Comparison of ENCODE assay signal across 22 cellular contexts in the genomic region with DNA sequence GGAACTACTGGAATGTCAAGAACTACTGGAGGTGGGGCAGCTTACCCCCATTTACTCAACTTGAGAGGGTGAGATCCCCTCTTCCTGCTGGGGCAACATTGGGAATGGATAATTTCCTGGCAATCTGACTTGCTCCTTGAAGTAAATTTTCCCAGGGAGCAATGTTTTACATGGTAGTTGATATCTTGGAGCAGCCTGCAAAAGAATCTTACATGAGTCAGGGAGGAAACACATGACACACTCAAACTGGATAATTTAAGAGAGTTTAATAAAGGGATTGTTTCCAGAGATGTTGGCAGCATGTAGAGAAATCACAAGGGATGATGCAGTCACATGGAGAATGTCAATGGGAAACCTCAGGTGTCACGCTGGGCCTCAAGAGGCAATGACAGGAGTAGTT.
A peak's percentile ranks its signal among the peaks of the same experiment; 100 is the strongest.
DNase-seq lines count a peak whose midpoint lies in the region; ATAC-seq, FAIRE-seq and TF ChIP-seq lines count a peak whose summit lies in the region.
"Had no signal": no experiment of that assay in that cellular context is flagged by ENCODE, and none has a peak within 500 bp of the region (broad histone marks: within the 10 kb centered on the region; RNA-seq: fewer than 3 reads in every experiment).

No MANE protein-coding gene starts in this region.

- TF ChIP-seq POLR2A in uterus (IDR thresholded peaks at IDR 0.05): no peak

- H3K79me2 ChIP-seq in astrocyte (ENCODE audit: insufficient read depth, low read length): no peaks in the 10 kb centered on the region
- no peaks in the 10 kb centered on the region for H3K79me2 ChIP-seq in hepatocyte

- H3K4me1 Mint-ChIP-seq in astrocyte (ENCODE audit: low read depth, unreplicated experiment): peaks cover 15% of the 10 kb centered on the region

- TF ChIP-seq CTCF in left ventricle myocardium inferior (IDR thresholded peaks at IDR 0.05; ENCODE audit: borderline replicate concordance) (no peak), heart right ventricle (IDR thresholded peaks at IDR 0.05) (no peak), astrocyte (IDR thresholded peaks at IDR 0.05; ENCODE audit: insufficient read depth, low read depth, low read length) (no peak), hepatocyte (IDR thresholded peaks at IDR 0.05; ENCODE audit: poor library complexity) (no peak), uterus (IDR thresholded peaks at IDR 0.05) (no peak)

- H4K20me1 ChIP-seq in astrocyte (ENCODE audit: insufficient read depth, low read length): no peaks in the 10 kb centered on the region
- no peaks in the 10 kb centered on the region for H4K20me1 ChIP-seq in hepatocyte (ENCODE audit: insufficient read depth, poor library complexity, severe bottlenecking)

- H3K9me3 ChIP-seq in left ventricle myocardium inferior (replicated peaks) (no peaks in the 10 kb centered on the region), heart right ventricle (no peaks in the 10 kb centered on the region), astrocyte (ENCODE audit: insufficient read depth, low read depth, low read length) (no peaks in the 10 kb centered on the region), hepatocyte (ENCODE audit: low read depth) (no peaks in the 10 kb centered on the region), uterus (no peaks in the 10 kb centered on the region)
- H3K9me3 ChIP-seq: neutrophil, tibial nerve had no signal

- H3K4me2 ChIP-seq in astrocyte (ENCODE audit: low read length) (peak overlapping the region; percentile 26), hepatocyte (no peak overlapping the region)
- H3K4me2 ChIP-seq: smooth muscle cell had no signal

- no peaks in the 10 kb centered on the region for H3K27me3 ChIP-seq in left ventricle myocardium inferior (ENCODE audit: low read depth)
- H3K27me3 ChIP-seq in heart right ventricle: no peaks in the 10 kb centered on the region
- no peaks in the 10 kb centered on the region for H3K27me3 ChIP-seq in astrocyte (ENCODE audit: insufficient read depth, low read length)
- H3K27me3 ChIP-seq in hepatocyte: no peaks in the 10 kb centered on the region
- no peaks in the 10 kb centered on the region for H3K27me3 ChIP-seq in uterus
- H3K27me3 ChIP-seq: neutrophil, tibial nerve had no signal

- FAIRE-seq in astrocyte (lab: Jason Lieb, UNC): peak; percentile 66
- FAIRE-seq: A204.1, G401.6 had no signal

- H3K9me2 ChIP-seq in hepatocyte (replicated peaks; ENCODE audit: insufficient read depth): no peaks in the 10 kb centered on the region

- peaks cover 5% of the 10 kb centered on the region for H3K27me3 Mint-ChIP-seq in astrocyte (ENCODE audit: low read depth, unreplicated experiment)

- H2AFZ ChIP-seq in astrocyte (ENCODE audit: low read depth, low read length): no peak overlapping the region
- H2AFZ ChIP-seq in hepatocyte: no peak overlapping the region

- 83 to 84% methylated on average over 1 of the region's 1 CpG for WGBS in heart right ventricle, 2 donors
- 90% methylated on average over 1 of the region's 1 CpG for WGBS in hepatocyte (ENCODE audit: low lambda C conversion rate, missing lambda C conversion rate)

- H3K4me3 Mint-ChIP-seq in astrocyte (ENCODE audit: unreplicated experiment): no peak overlapping the region

- H3K36me3 Mint-ChIP-seq in astrocyte (ENCODE audit: low read depth, unreplicated experiment): no peaks in the 10 kb centered on the region
- H3K36me3 Mint-ChIP-seq: brain had no signal

- H3K4me1 ChIP-seq in left ventricle myocardium inferior (peaks cover 11% of the 10 kb centered on the region), heart right ventricle (peaks cover 0 to 24% (median 0%) of the 10 kb centered on the region in 9 donors), astrocyte (ENCODE audit: insufficient read depth, low read length) (peaks cover 27% of the 10 kb centered on the region), hepatocyte (ENCODE audit: insufficient read depth) (peaks cover 36% of the 10 kb centered on the region), uterus (peaks cover 0 to 16% of the 10 kb centered on the region in 2 donors)

- no peak overlapping the region for H3K9ac ChIP-seq in astrocyte (ENCODE audit: low read length)

- intact Hi-C loops in left ventricle myocardium inferior (cut with micrococcal nuclease): no loop called here
- intact Hi-C loops in heart right ventricle (cut with DNase I): loop anchor here in 1 of 10 donors (10.0 kb wide), 1 partner anchor 210 kb away; a partner anchor contains a TSS
- intact Hi-C loops in uterus (cut with DNase I; ENCODE audit: low total_unique reads): no loop called here

- no peak for ATAC-seq in heart right ventricle
- no peak for ATAC-seq in left lobe of liver
- no peak for ATAC-seq in GM18517 (IDR thresholded peaks at IDR 0.05; ENCODE audit: unreplicated experiment)

- H3K27ac ChIP-seq in left ventricle myocardium inferior (replicated peaks) (peak overlapping the region; percentile 66), heart right ventricle (peak overlapping the region in 4 of 10 donors; percentile 14 to 39 (median 26)), astrocyte (ENCODE audit: low read depth, low read length) (peak overlapping the region; percentile 14), hepatocyte (peak overlapping the region; percentile 49), uterus (peak overlapping the region; percentile 77 to 79)
- H3K27ac ChIP-seq: HL-60, neutrophil had no signal

- no peak overlapping the region for H3K27ac Mint-ChIP-seq in astrocyte (ENCODE audit: unreplicated experiment)

- H3K36me3 ChIP-seq in left ventricle myocardium inferior: no peaks in the 10 kb centered on the region
- no peaks in the 10 kb centered on the region for H3K36me3 ChIP-seq in heart right ventricle
- no peaks in the 10 kb centered on the region for H3K36me3 ChIP-seq in astrocyte (ENCODE audit: insufficient read depth, low read length)
- H3K36me3 ChIP-seq in hepatocyte (replicated peaks; ENCODE audit: insufficient read depth, low read depth): no peaks in the 10 kb centered on the region
- H3K36me3 ChIP-seq in uterus: no peaks in the 10 kb centered on the region
- H3K36me3 ChIP-seq: neutrophil, tibial nerve had no signal

- H3K9me3 Mint-ChIP-seq in astrocyte (ENCODE audit: unreplicated experiment): peaks cover 21% of the 10 kb centered on the region

- H3K4me3 ChIP-seq in left ventricle myocardium inferior (no peak overlapping the region), heart right ventricle (no peak overlapping the region), astrocyte (ENCODE audit: insufficient read depth, low read depth, low read length) (no peak overlapping the region), hepatocyte (no peak overlapping the region), uterus (no peak overlapping the region)
- H3K4me3 ChIP-seq: smooth muscle cell, tibial nerve had no signal

- DNase-seq in left ventricle myocardium inferior (no peak), heart right ventricle (no peak), astrocyte (ENCODE audit: low read depth) (peak; percentile 84), hepatocyte (ENCODE audit: low spot score) (no peak), uterus (peak in 1 of 2 donors; percentile 35), left lobe of liver (ENCODE audit: low spot score) (no peak), C1 segment of cervical spinal cord (lab: John Stamatoyannopoulos, UW) (no peak)
- DNase-seq: activated CD4-positive, alpha-beta T cell treated with anti-CD3 and anti-CD28 coated beads for 4 hours; activated CD8-positive, alpha-beta memory T cell treated with anti-CD3 and anti-CD28 coated beads, Interleukin-2, amount 50 U/mL, for 48 hours; activated naive CD4-positive, alpha-beta T cell treated with Interleukin-2 at 50 U/mL for 16 hours; effector CD8-positive, alpha-beta T cell; Kasumi-1; NCI-H1436; NCI-H2227 treated with DMSO at 0.1 percent for 48 hours had no signal
